13 cellular contexts compared by ENCODE assay signal in the genomic region with DNA sequence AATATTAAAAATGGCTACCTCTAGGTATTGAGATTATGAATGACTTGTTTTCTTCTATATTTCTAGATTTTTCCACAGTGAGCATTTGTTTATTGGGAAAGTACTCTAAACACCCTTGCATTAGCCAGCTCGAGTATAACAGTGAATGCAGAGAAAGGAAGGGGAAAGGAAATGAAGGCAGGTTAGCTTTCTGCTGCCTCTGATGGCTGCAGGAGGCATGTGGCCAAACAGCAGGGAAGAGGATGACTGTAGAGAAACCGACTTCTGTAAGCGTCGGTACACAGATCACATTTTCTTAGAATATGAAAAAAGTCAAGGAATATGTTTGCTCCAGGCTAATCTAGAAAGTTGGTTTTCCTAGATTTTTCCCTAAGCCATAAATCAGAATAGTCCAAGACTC. TPM values are rescaled to one million over a fixed set of nuclear protein-coding genes. Genes with fewer than 3 reads are reported as not detected.
DNase-seq lines count a peak whose midpoint lies in the region; ATAC-seq, FAIRE-seq and TF ChIP-seq lines count a peak whose summit lies in the region.
"Had no signal": no experiment of that assay in that cellular context is flagged by ENCODE, and none has a peak within 500 bp of the region (broad histone marks: within the 10 kb centered on the region; RNA-seq: fewer than 3 reads in every experiment).

No MANE protein-coding gene starts in this region.

- H4K20me1 ChIP-seq in endothelial cell of umbilical vein (replicated peaks; ENCODE audit: control insufficient read depth, extremely low read depth, insufficient read depth, low read length), result no peaks in the 10 kb centered on the region
- H4K20me1 ChIP-seq in neural progenitor cell (ENCODE audit: low read depth), result no peaks in the 10 kb centered on the region

- peak; percentile 94 for ATAC-seq in WTC11
- peak; percentile 54 to 66 for ATAC-seq in stimulated activated naive B cell treated with anti-CD40 and anti-IgM and Interleukin-4, amounts not matched to agents 10 μg/mL and 1 μg/mL and 100 μg/mL, for 72 hours (replicated peaks)

- POLR2A ChIA-PET in WTC11 (lab: Charles Lee) (no interaction called here), endothelial cell of umbilical vein (lab: Charles Lee) (interaction anchor here (1.3 kb wide), 1 partner anchor 8 kb away, joined by 6 read pairs; no protein-coding TSS in a partner anchor), HEK293T (lab: Yijun Ruan, JAX) (interaction anchor here (1.6 kb wide), 1 partner anchor 8 kb away, joined by 6 read pairs; no protein-coding TSS in a partner anchor)

- H3K4me1 Mint-ChIP-seq in activated naive CD4-positive, alpha-beta T cell treated with anti-CD3 and anti-CD28 coated beads for 36 hours (ENCODE audit: low read depth), result peaks cover 30% of the 10 kb centered on the region
- H3K4me1 Mint-ChIP-seq in WTC11 (peaks cover 9% of the 10 kb centered on the region), neural progenitor cell (peaks cover 4% of the 10 kb centered on the region)
- H3K4me1 Mint-ChIP-seq in stimulated activated naive B cell treated with anti-CD40 and anti-IgM and Interleukin-4, amounts not matched to agents 10 μg/mL and 1 μg/mL and 100 μg/mL, for 72 hours, result peaks cover 34 to 82% of the 10 kb centered on the region in 2 donors
- H3K4me1 Mint-ChIP-seq: neural crest cell had no signal

- H3K36me3 Mint-ChIP-seq in activated naive CD4-positive, alpha-beta T cell treated with anti-CD3 and anti-CD28 coated beads for 36 hours (ENCODE audit: low read depth), result no peaks in the 10 kb centered on the region
- no peaks in the 10 kb centered on the region for H3K36me3 Mint-ChIP-seq in WTC11
- H3K36me3 Mint-ChIP-seq in stimulated activated naive B cell treated with anti-CD40 and anti-IgM and Interleukin-4, amounts not matched to agents 10 μg/mL and 1 μg/mL and 100 μg/mL, for 72 hours, result peaks cover 8 to 28% of the 10 kb centered on the region in 2 donors
- H3K36me3 Mint-ChIP-seq in neural progenitor cell, result peaks cover 4% of the 10 kb centered on the region

- no peak overlapping the region for H3K4me3 ChIP-seq in endothelial cell of umbilical vein (replicated peaks in 1 of 3; ENCODE audit: insufficient read depth in 1 of 3, low read depth in 1 of 3, low read length in 3 of 3)
- H3K4me3 ChIP-seq in neural progenitor cell, result no peak overlapping the region
- H3K4me3 ChIP-seq: SJCRH30 had no signal

- no peaks in the 10 kb centered on the region for H3K9me1 ChIP-seq in endothelial cell of umbilical vein (replicated peaks; ENCODE audit: control insufficient read depth, extremely low read depth, insufficient read depth, low read length)

- BruUV-seq in endothelial cell of umbilical vein (replicated peaks; lab: Mats Ljungman, UMichigan), result no TSS peak

- H3K9me3 ChIP-seq in endothelial cell of umbilical vein (replicated peaks; ENCODE audit: control insufficient read depth, insufficient read depth, low read length) (no peaks in the 10 kb centered on the region), neural progenitor cell (ENCODE audit: low read depth) (no peaks in the 10 kb centered on the region)
- H3K9me3 ChIP-seq: BE2C had no signal

- no peaks in the 10 kb centered on the region for H3K36me3 ChIP-seq in endothelial cell of umbilical vein (ENCODE audit: control insufficient read depth in 2 of 2, extremely low read depth in 1 of 2, insufficient read depth in 2 of 2, low read length in 2 of 2)
- H3K36me3 ChIP-seq in neural progenitor cell, result no peaks in the 10 kb centered on the region
- H3K36me3 ChIP-seq: BE2C, SJCRH30 had no signal

- dilution Hi-C loops in endothelial cell of umbilical vein (cut with MboI; ENCODE audit: extremely low pct_ligation_motif_present, low sequenced_read_pairs), result no loop called here

- no peaks in the 10 kb centered on the region for H3K79me2 ChIP-seq in endothelial cell of umbilical vein (ENCODE audit: control insufficient read depth, insufficient read depth, low read length)
- peaks cover 31% of the 10 kb centered on the region for H3K79me2 ChIP-seq in neural progenitor cell (ENCODE audit: low read depth)

- H3K4me3 Mint-ChIP-seq in activated naive CD4-positive, alpha-beta T cell treated with anti-CD3 and anti-CD28 coated beads for 36 hours, result peak overlapping the region; percentile 49
- no peak overlapping the region for H3K4me3 Mint-ChIP-seq in WTC11
- no peak overlapping the region for H3K4me3 Mint-ChIP-seq in stimulated activated naive B cell treated with anti-CD40 and anti-IgM and Interleukin-4, amounts not matched to agents 10 μg/mL and 1 μg/mL and 100 μg/mL, for 72 hours
- no peak overlapping the region for H3K4me3 Mint-ChIP-seq in neural progenitor cell
- H3K4me3 Mint-ChIP-seq: neural crest cell had no signal

- no peak overlapping the region for H3K27ac ChIP-seq in endothelial cell of umbilical vein (ENCODE audit: insufficient read depth, low read depth, low read length)
- no peak overlapping the region for H3K27ac ChIP-seq in neural progenitor cell
- H3K27ac ChIP-seq: SJCRH30 had no signal

- H3K9me3 Mint-ChIP-seq in activated naive CD4-positive, alpha-beta T cell treated with anti-CD3 and anti-CD28 coated beads for 36 hours, result no peaks in the 10 kb centered on the region
- H3K9me3 Mint-ChIP-seq in WTC11, result no peaks in the 10 kb centered on the region
- H3K9me3 Mint-ChIP-seq in stimulated activated naive B cell treated with anti-CD40 and anti-IgM and Interleukin-4, amounts not matched to agents 10 μg/mL and 1 μg/mL and 100 μg/mL, for 72 hours, result peaks cover 0 to 1% of the 10 kb centered on the region in 2 donors
- peaks cover 7% of the 10 kb centered on the region for H3K9me3 Mint-ChIP-seq in neural progenitor cell
- H3K9me3 Mint-ChIP-seq: neural crest cell had no signal

- no peak overlapping the region for H3K27ac Mint-ChIP-seq in activated naive CD4-positive, alpha-beta T cell treated with anti-CD3 and anti-CD28 coated beads for 36 hours
- H3K27ac Mint-ChIP-seq in WTC11 (no peak overlapping the region), neural progenitor cell (no peak overlapping the region)
- H3K27ac Mint-ChIP-seq in stimulated activated naive B cell treated with anti-CD40 and anti-IgM and Interleukin-4, amounts not matched to agents 10 μg/mL and 1 μg/mL and 100 μg/mL, for 72 hours, result peak overlapping the region; percentile 4

- H3K27me3 Mint-ChIP-seq in activated naive CD4-positive, alpha-beta T cell treated with anti-CD3 and anti-CD28 coated beads for 36 hours (ENCODE audit: low read depth), result no peaks in the 10 kb centered on the region
- H3K27me3 Mint-ChIP-seq in WTC11 (ENCODE audit: low read depth), result no peaks in the 10 kb centered on the region
- H3K27me3 Mint-ChIP-seq in stimulated activated naive B cell treated with anti-CD40 and anti-IgM and Interleukin-4, amounts not matched to agents 10 μg/mL and 1 μg/mL and 100 μg/mL, for 72 hours, result no peaks in the 10 kb centered on the region
- no peaks in the 10 kb centered on the region for H3K27me3 Mint-ChIP-seq in neural progenitor cell (ENCODE audit: insufficient read depth, low read depth)

- intact Hi-C loops in activated naive CD4-positive, alpha-beta T cell treated with anti-CD3 and anti-CD28 coated beads for 36 hours (cut with micrococcal nuclease), result loop anchor here (1.0 to 2.0 kb wide), 2 partner anchors 8 to 37 kb away; no protein-coding TSS in a partner anchor
- intact Hi-C loops in endothelial cell of umbilical vein (cut with micrococcal nuclease), result no loop called here

- H3K4me2 ChIP-seq in endothelial cell of umbilical vein (ENCODE audit: insufficient read depth, low read length), result no peak overlapping the region
- no peak overlapping the region for H3K4me2 ChIP-seq in neural progenitor cell

- H3K27me3 ChIP-seq in endothelial cell of umbilical vein (ENCODE audit: control insufficient read depth in 2 of 2, insufficient read depth in 2 of 2, low read length in 2 of 2) (no peaks in the 10 kb centered on the region), neural progenitor cell (no peaks in the 10 kb centered on the region)
- H3K27me3 ChIP-seq: BE2C, SJCRH30 had no signal

- H3K4me1 ChIP-seq in endothelial cell of umbilical vein (ENCODE audit: control insufficient read depth, extremely low read depth, insufficient read depth, low read length) (no peaks in the 10 kb centered on the region), neural progenitor cell (peaks cover 5% of the 10 kb centered on the region)
- H3K4me1 ChIP-seq: BE2C, SJCRH30 had no signal

- H3F3A ChIP-seq in neural progenitor cell (ENCODE audit: low read depth), result no peaks in the 10 kb centered on the region

- TF ChIP-seq CTCF in WTC11 (IDR thresholded peaks at IDR 0.05), result no peak
- TF ChIP-seq CTCF in endothelial cell of umbilical vein (IDR thresholded peaks at IDR 0.05; ENCODE audit: extremely low read depth in 1 of 2, insufficient read depth in 1 of 2, low read depth in 1 of 2, low read length in 2 of 2), result peak in 1 of 2 donors; percentile 23
- TF ChIP-seq CTCF in neural progenitor cell (IDR thresholded peaks at IDR 0.05), result no peak

- no peak overlapping the region for H2AFZ ChIP-seq in endothelial cell of umbilical vein (ENCODE audit: low read depth, low read length)
- H2AFZ ChIP-seq in neural progenitor cell (replicated peaks), result no peak overlapping the region

- no peak for FAIRE-seq in endothelial cell of umbilical vein (lab: Jason Lieb, UNC)
- FAIRE-seq: endometrium had no signal

- H3K9ac ChIP-seq in endothelial cell of umbilical vein (replicated peaks; ENCODE audit: extremely low read depth, insufficient read depth, low read length) (no peak overlapping the region), neural progenitor cell (no peak overlapping the region)

- TF ChIP-seq POLR2A in endothelial cell of umbilical vein (IDR thresholded peaks at IDR 0.05; ENCODE audit: low read depth, low read length), result no peak

- peak; percentile 45 for DNase-seq in activated naive CD4-positive, alpha-beta T cell treated with anti-CD3 and anti-CD28 coated beads for 36 hours
- DNase-seq in activated naive CD4-positive, alpha-beta T cell treated with Interleukin-2 at 50 U/mL for 16 hours, result no peak
- no peak for DNase-seq in WTC11 (ENCODE audit: low spot score)
- DNase-seq in endothelial cell of umbilical vein (ENCODE audit: low read depth, low spot score), result peak; percentile 52
- DNase-seq in stimulated activated naive B cell treated with anti-CD40 and anti-IgM and Interleukin-4, amounts not matched to agents 10 μg/mL and 1 μg/mL and 100 μg/mL, for 72 hours, result no peak
- DNase-seq in neural progenitor cell (ENCODE audit: low spot score), result no peak
- no peak for DNase-seq in HEK293T (ENCODE audit: extremely low spot score)
- DNase-seq in amniotic stem cell (lab: John Stamatoyannopoulos, UW), result no peak
- DNase-seq: BE2C, NCI-H226, SJCRH30 had no signal

- CTCF ChIA-PET in activated naive CD4-positive, alpha-beta T cell treated with anti-CD3 and anti-CD28 coated beads for 36 hours (lab: Charles Lee), result interaction anchor here (0.6 to 1.6 kb wide), 8 partner anchors 8 to 326 kb away, joined by 3 to 9 read pairs (median 4); no protein-coding TSS in a partner anchor
- CTCF ChIA-PET in WTC11 (lab: Charles Lee) (interaction anchor here (1.0 to 2.5 kb wide), 7 partner anchors 8 to 93 kb away, joined by 3 to 19 read pairs (median 6); no protein-coding TSS in a partner anchor), endothelial cell of umbilical vein (lab: Charles Lee) (interaction anchor here (0.8 to 2.5 kb wide), 11 partner anchors 9 to 275 kb away, joined by 3 to 13 read pairs (median 5); no protein-coding TSS in a partner anchor), HEK293T (lab: Yijun Ruan, JAX) (interaction anchor here (0.6 to 1.5 kb wide), 3 partner anchors 13 to 428 kb away, joined by 3 to 5 read pairs (median 4); no protein-coding TSS in a partner anchor)

RNA-seq across cellular contexts. Expression of gene GNB5, which starts 19.8 kb away (rescaled TPM):
- total RNA-seq in activated naive CD4-positive, alpha-beta T cell treated with anti-CD3 and anti-CD28 coated beads for 36 hours, result 10 to 100 TPM; 23.2 to 23.6 TPM
- total RNA-seq in WTC11 (2021), result 37.0 to 48.2 TPM (median 41.4 TPM) in 3 replicates
- 16.8 and 19.1 TPM in 2 replicates for total RNA-seq in endothelial cell of umbilical vein
- 11.7 and 15.6 TPM in 2 replicates for polyA plus RNA-seq in endothelial cell of umbilical vein
- polyA plus RNA-seq in endothelial cell of umbilical vein (2011; cell fraction: cytosol; rRNA removed), result 20.3 and 20.5 TPM in 2 replicates
- polyA plus RNA-seq in endothelial cell of umbilical vein (2011; cell fraction: nucleus; rRNA removed), result 18.1 and 21.5 TPM in 2 replicates
- polyA plus RNA-seq in endothelial cell of umbilical vein (2012), result 20.3 and 21.7 TPM in 2 replicates
- polyA minus RNA-seq in endothelial cell of umbilical vein, result 25.7 and 31.6 TPM in 2 replicates
- polyA minus RNA-seq in endothelial cell of umbilical vein (2011; cell fraction: cytosol; rRNA and poly(A)+ RNA removed), result 32.1 TPM
- 21.9 and 23.3 TPM in 2 replicates for polyA minus RNA-seq in endothelial cell of umbilical vein (2011; cell fraction: nucleus; rRNA and poly(A)+ RNA removed)
- 36.0 and 37.8 TPM in 2 replicates for total RNA-seq in neural progenitor cell (ENCODE audit: low replicate concordance)

RNA-seq across cellular contexts. Expression of gene BCL2L10, which starts 58.8 kb away (rescaled TPM):
- total RNA-seq in activated naive CD4-positive, alpha-beta T cell treated with anti-CD3 and anti-CD28 coated beads for 36 hours, result not detected
- total RNA-seq in WTC11 (2021) (0.37 to 1.4 TPM (median 0.80 TPM) in 3 replicates), endothelial cell of umbilical vein (0.44 TPM in 1 of 2 replicates, not detected in the other), neural progenitor cell (ENCODE audit: low replicate concordance) (0.22 and 0.31 TPM in 2 replicates)
- 1.8 and 1.9 TPM in 2 replicates for polyA plus RNA-seq in endothelial cell of umbilical vein
- 1.2 and 1.4 TPM in 2 replicates for polyA plus RNA-seq in endothelial cell of umbilical vein (2011; cell fraction: cytosol; rRNA removed)
- polyA plus RNA-seq in endothelial cell of umbilical vein (2011; cell fraction: nucleus; rRNA removed), result 0.86 and 0.88 TPM in 2 replicates
- polyA plus RNA-seq in endothelial cell of umbilical vein (2012), result 0.76 and 3.0 TPM in 2 replicates
- polyA minus RNA-seq in endothelial cell of umbilical vein, result 0.73 TPM in 1 of 2 replicates, not detected in the other
- polyA minus RNA-seq in endothelial cell of umbilical vein (2011; cell fraction: cytosol; rRNA and poly(A)+ RNA removed), result not detected
- 0.58 TPM in 1 of 2 replicates, not detected in the other for polyA minus RNA-seq in endothelial cell of umbilical vein (2011; cell fraction: nucleus; rRNA and poly(A)+ RNA removed)
- total RNA-seq: neural crest cell had no signal

Comparison
In these comparisons a context has a peak if more than half of its experiments do, and no peak if none do; other contexts are left out.
1. DNase-seq: peak in activated naive CD4-positive, alpha-beta T cell treated with anti-CD3 and anti-CD28 coated beads for 36 hours (single experiment) and endothelial cell of umbilical vein (single experiment); none in activated naive CD4-positive, alpha-beta T cell treated with Interleukin-2 at 50 U/mL for 16 hours (single experiment), WTC11 (single experiment), stimulated activated naive B cell treated with anti-CD40 and anti-IgM and Interleukin-4, amounts not matched to agents 10 μg/mL and 1 μg/mL and 100 μg/mL, for 72 hours (single experiment), neural progenitor cell (single experiment), HEK293T (single experiment) and amniotic stem cell (single experiment).